18 cellular contexts compared by ENCODE assay signal in the genomic region with DNA sequence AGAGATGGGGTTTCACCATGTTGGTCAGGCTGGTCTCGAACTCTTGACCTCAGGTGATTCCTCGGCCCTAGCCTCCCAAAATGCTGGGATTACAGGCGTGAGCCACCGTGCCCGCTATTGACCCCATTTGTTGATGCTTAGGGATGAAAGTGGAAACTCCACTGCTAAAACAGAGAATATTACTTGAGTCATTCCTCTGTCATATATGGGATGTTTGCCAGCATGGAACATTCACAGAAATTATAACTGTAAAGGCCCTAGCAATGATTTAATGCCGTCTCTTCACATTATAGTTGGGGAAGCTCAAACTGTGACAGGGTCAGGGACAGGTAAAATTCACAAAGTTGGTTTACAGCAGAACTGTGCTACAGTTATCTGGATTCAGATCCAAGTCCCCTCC.
"Had no signal": no experiment of that assay in that cellular context is flagged by ENCODE, and none has a peak within 500 bp of the region (broad histone marks: within the 10 kb centered on the region; RNA-seq: fewer than 3 reads in every experiment).

No MANE protein-coding gene starts in this region.

- H3K27ac ChIP-seq: epithelial cell of prostate, left ventricle myocardium inferior, skin epidermis, tibial artery, uterus had no signal

- H3K27me3 ChIP-seq: tibial artery, uterus had no signal

- H3K4me3 Mint-ChIP-seq: effector memory CD8-positive, alpha-beta T cell; memory B cell; naive thymus-derived CD8-positive, alpha-beta T cell had no signal

- ATAC-seq: effector memory CD8-positive, alpha-beta T cell; naive thymus-derived CD8-positive, alpha-beta T cell had no signal

- H3K36me3 ChIP-seq: left ventricle myocardium inferior, tibial artery, uterus had no signal

- DNase-seq: activated CD4-positive, CD25-positive, alpha-beta regulatory T cell treated with anti-CD3 and anti-CD28 coated beads, Interleukin-2, amount 50 U/mL, for 72 hours; activated naive CD4-positive, alpha-beta T cell; activated T-cell treated with anti-CD3 and anti-CD28 coated beads for 4 hours; anterior cingulate cortex; dermis blood vessel endothelial cell; effector memory CD8-positive, alpha-beta T cell; left ventricle myocardium inferior; naive thymus-derived CD8-positive, alpha-beta T cell; nucleus accumbens; posterior cingulate gyrus; stimulated activated CD4-positive, alpha-beta T cell treated with anti-CD3 and anti-CD28 coated beads, Interleukin-15, amount 100 ng/mL, for 24 hours; stimulated activated CD4-positive, alpha-beta T cell treated with anti-CD3 and anti-CD28 coated beads, Interleukin-4, amount 100 ng/mL, for 24 hours; stimulated activated naive CD4-positive, alpha-beta T cell; tibial artery; uterus had no signal

- H3K4me1 ChIP-seq: left ventricle myocardium inferior, uterus had no signal

- H3K36me3 Mint-ChIP-seq: memory B cell; naive thymus-derived CD8-positive, alpha-beta T cell had no signal

- H3K27ac Mint-ChIP-seq: effector memory CD8-positive, alpha-beta T cell; memory B cell; naive thymus-derived CD8-positive, alpha-beta T cell had no signal

- H3K9me3 Mint-ChIP-seq: effector memory CD8-positive, alpha-beta T cell; memory B cell; naive thymus-derived CD8-positive, alpha-beta T cell had no signal

- H3K4me3 ChIP-seq: left ventricle myocardium inferior, skin epidermis, tibial artery, uterus had no signal

- H3K9me3 ChIP-seq: left ventricle myocardium inferior, tibial artery, uterus had no signal

- H3K4me1 Mint-ChIP-seq: memory B cell; naive thymus-derived CD8-positive, alpha-beta T cell had no signal
